Comparison of ENCODE assay signal across 11 cellular contexts in genomic region chr11:451738-452137, GRCh38. TPM values are rescaled to one million over a fixed set of nuclear protein-coding genes. Genes with fewer than 3 reads are reported as not detected.
DNase-seq lines count a peak whose midpoint lies in the region; ATAC-seq and TF ChIP-seq lines count a peak whose summit lies in the region.
"Had no signal": no experiment of that assay in that cellular context is flagged by ENCODE, and none has a peak within 500 bp of the region (broad histone marks: within the 10 kb centered on the region; RNA-seq: fewer than 3 reads in every experiment).

No MANE protein-coding gene starts in this region.

- no peak for ATAC-seq in heart right ventricle
- ATAC-seq in Right ventricle myocardium superior (ENCODE audit: poor library complexity), result no peak
- no peak for ATAC-seq in lower lobe of right lung
- no peak for ATAC-seq in GM18502 (IDR thresholded peaks at IDR 0.05; ENCODE audit: poor library complexity, unreplicated experiment)
- ATAC-seq in HG03442 (IDR thresholded peaks at IDR 0.05; ENCODE audit: unreplicated experiment), result no peak

- H3K9ac ChIP-seq in adipocyte (ENCODE audit: low read length), result peak overlapping the region; percentile 95

- H3K27ac ChIP-seq in heart right ventricle, result peak overlapping the region in 2 of 10 donors; percentile 95
- peak overlapping the region; percentile 90 for H3K27ac ChIP-seq in lower lobe of right lung
- H3K27ac ChIP-seq in urinary bladder (ENCODE audit: low read depth), result no peak overlapping the region

- H3K4me1 ChIP-seq in heart right ventricle (peaks cover 19 to 54% (median 36%) of the 10 kb centered on the region in 9 donors), adipocyte (ENCODE audit: control insufficient read depth, insufficient read depth, low read length) (peaks cover 20% of the 10 kb centered on the region), lower lobe of right lung (peaks cover 30% of the 10 kb centered on the region), urinary bladder (ENCODE audit: insufficient read depth) (no peaks in the 10 kb centered on the region)

- peak overlapping the region in 6 of 10 donors; percentile 94 to 98 (median 96) for H3K4me3 ChIP-seq in heart right ventricle
- peak overlapping the region; percentile 89 for H3K4me3 ChIP-seq in adipocyte (ENCODE audit: low read length)
- peak overlapping the region; percentile 99 for H3K4me3 ChIP-seq in lower lobe of right lung
- H3K4me3 ChIP-seq in urinary bladder (ENCODE audit: low read depth, low read length), result peak overlapping the region; percentile 82

- intact Hi-C loops in heart right ventricle (cut with DNase I) (loop anchor here in 7 of 10 donors (2.0 to 10.0 kb wide), 6 partner anchors 46 to 149 kb away; partner anchors contain the start of gene RNH1 (in 4 of the 7)), Right ventricle myocardium superior (cut with DNase I) (loop anchor here (5.0 kb wide), 1 partner anchor 51 kb away; no protein-coding TSS in a partner anchor), lower lobe of right lung (cut with DNase I) (no loop called here)

- no peak for TF ChIP-seq CTCF in heart right ventricle (IDR thresholded peaks at IDR 0.05)
- no peak for TF ChIP-seq CTCF in lower lobe of right lung (IDR thresholded peaks at IDR 0.05)

- H3K27me3 ChIP-seq in heart right ventricle (no peaks in the 10 kb centered on the region), adipocyte (replicated peaks; ENCODE audit: control insufficient read depth, insufficient read depth, low read length) (no peaks in the 10 kb centered on the region), lower lobe of right lung (ENCODE audit: low read depth) (no peaks in the 10 kb centered on the region)

- no peaks in the 10 kb centered on the region for H3K9me3 ChIP-seq in heart right ventricle
- H3K9me3 ChIP-seq in adipocyte (ENCODE audit: control insufficient read depth, low read length), result no peaks in the 10 kb centered on the region
- H3K9me3 ChIP-seq in lower lobe of right lung, result no peaks in the 10 kb centered on the region

- WGBS in heart right ventricle, 2 donors, result 88 to 89% methylated on average over 14 of the region's 14 CpGs
- WGBS in urinary bladder, result 86% methylated on average over 14 of the region's 14 CpGs

- DNase-seq in heart right ventricle, result no peak
- no peak for DNase-seq in Right ventricle myocardium superior
- DNase-seq in adipocyte (ENCODE audit: low read depth), result no peak
- no peak for DNase-seq in lower lobe of right lung
- DNase-seq in islet precursor cell, result no peak
- DNase-seq: COR-L47; foreskin melanocyte; stimulated activated CD4-positive, alpha-beta T cell treated with anti-CD3 and anti-CD28 coated beads, Interleukin-12 subunit alpha, Interleukin-12 subunit beta, amount 100 ng/mL, for 4 hours had no signal

- peaks cover 0 to 32% (median 3%) of the 10 kb centered on the region in 9 donors for H3K36me3 ChIP-seq in heart right ventricle
- peaks cover 10% of the 10 kb centered on the region for H3K36me3 ChIP-seq in adipocyte (ENCODE audit: control insufficient read depth, insufficient read depth, low read length, severe bottlenecking)
- peaks cover 24% of the 10 kb centered on the region for H3K36me3 ChIP-seq in lower lobe of right lung
- H3K36me3 ChIP-seq in urinary bladder (ENCODE audit: insufficient read depth), result no peaks in the 10 kb centered on the region

RNA-seq across cellular contexts. Expression of gene PTDSS2, which starts 1.7 kb away (rescaled TPM):
- total RNA-seq in heart right ventricle, result 10 to 100 TPM; 16.7 to 37.9 (median 24.8) TPM
- 10 to 100 TPM; 31.4 to 55.5 TPM for polyA plus RNA-seq in heart right ventricle
- 25.5 TPM for total RNA-seq in Right ventricle myocardium superior
- 32.9 TPM for total RNA-seq in lower lobe of right lung
- 13.5 TPM for total RNA-seq in urinary bladder
- polyA plus RNA-seq in urinary bladder, result 27.0 TPM

RNA-seq across cellular contexts. Expression of gene ANO9, which starts 9.9 kb away (rescaled TPM):
- total RNA-seq in heart right ventricle (1 to 10 TPM in 1 of 10 donors, under 1 TPM in 5, not detected in 4; 0.05 to 2.3 (median 0.19) TPM), Right ventricle myocardium superior (0.08 TPM), lower lobe of right lung (21.6 TPM), urinary bladder (1.3 TPM)
- polyA plus RNA-seq in heart right ventricle (under 1 TPM; 0.13 to 0.37 TPM), urinary bladder (5.1 TPM)

RNA-seq across cellular contexts. Expression of gene SIGIRR, which starts 36.9 kb away (rescaled TPM):
- 10 to 100 TPM; 20.4 to 52.4 (median 30.0) TPM for total RNA-seq in heart right ventricle
- polyA plus RNA-seq in heart right ventricle, result 100 to 1,000 TPM in 1 of 2 donors, 10 to 100 TPM in 1; 56.0 to 187 TPM
- total RNA-seq in Right ventricle myocardium superior, result 38.6 TPM
- 91.8 TPM for total RNA-seq in lower lobe of right lung
- total RNA-seq in urinary bladder, result 11.8 TPM
- polyA plus RNA-seq in urinary bladder, result 61.2 TPM

RNA-seq across cellular contexts. Expression of gene RNH1, which starts 55.3 kb away (rescaled TPM):
- 100 to 1,000 TPM; 118 to 221 (median 153) TPM for total RNA-seq in heart right ventricle
- polyA plus RNA-seq in heart right ventricle, result 100 to 1,000 TPM in 1 of 2 donors, 10 to 100 TPM in 1; 37.4 to 189 TPM
- total RNA-seq in Right ventricle myocardium superior, result 171 TPM
- 237 TPM for total RNA-seq in lower lobe of right lung
- total RNA-seq in urinary bladder, result 71.5 TPM
- polyA plus RNA-seq in urinary bladder, result 271 TPM

RNA-seq across cellular contexts. Expression of gene PKP3, which starts 57.7 kb away (rescaled TPM):
- 1 to 10 TPM in 4 of 10 donors, under 1 TPM in 6; 0.19 to 3.0 (median 0.74) TPM for total RNA-seq in heart right ventricle
- under 1 TPM; 0.13 to 0.80 TPM for polyA plus RNA-seq in heart right ventricle
- 0.86 TPM for total RNA-seq in Right ventricle myocardium superior
- total RNA-seq in lower lobe of right lung, result 23.1 TPM
- 5.2 TPM for total RNA-seq in urinary bladder
- polyA plus RNA-seq in urinary bladder, result 8.4 TPM
